Comparison of ENCODE assay signal across 26 cellular contexts in the genomic region with DNA sequence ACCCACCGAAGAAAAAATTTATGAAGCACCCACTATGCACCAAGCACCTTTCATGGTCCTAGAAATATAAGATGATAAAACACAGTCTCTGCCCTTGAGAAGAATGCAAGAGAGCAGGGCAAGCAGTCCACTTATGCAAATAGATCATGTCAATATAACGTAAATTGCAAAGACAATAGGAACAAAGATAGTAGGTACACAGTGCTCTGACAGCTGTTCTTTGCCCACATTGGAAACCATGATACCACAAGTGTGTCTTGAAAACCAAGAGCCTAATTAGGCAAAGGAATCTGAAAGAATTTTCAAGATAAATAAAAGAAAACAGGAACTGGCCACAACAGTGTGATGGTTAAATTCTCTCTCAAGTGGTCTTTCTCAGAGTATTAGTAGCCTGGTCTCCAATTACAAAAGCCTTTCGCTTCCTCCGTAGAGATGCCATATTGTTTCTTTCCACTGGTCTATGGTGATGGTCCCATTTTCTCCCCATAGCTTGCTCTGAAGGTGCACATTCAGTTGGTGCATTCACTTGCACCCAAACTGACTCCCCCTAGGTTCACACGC.
"Had no signal": no experiment of that assay in that cellular context is flagged by ENCODE, and none has a peak within 500 bp of the region (broad histone marks: within the 10 kb centered on the region; RNA-seq: fewer than 3 reads in every experiment).

No MANE protein-coding gene starts in this region.

- H3K4me3 ChIP-seq: ovary, right lobe of liver, skin epidermis, testis, transverse colon had no signal

- H3K36me3 ChIP-seq: ovary, right lobe of liver, transverse colon had no signal

- DNase-seq: activated CD4-positive, alpha-beta T cell treated with anti-CD3 and anti-CD28 coated beads, Interleukin-2, amount 10 ng/mL, durations not matched to agents 7 days and 5 days; activated CD4-positive, CD25-positive, alpha-beta regulatory T cell treated with anti-CD3 and anti-CD28 coated beads, Interleukin-2, amount 50 U/mL, for 72 hours; activated CD8-positive, alpha-beta T cell treated with anti-CD3 and anti-CD28 coated beads for 36 hours; activated gamma-delta T cell treated with Interleukin-2 at 50 U/mL for 16 hours; activated naive CD4-positive, alpha-beta T cell treated with anti-CD3 and anti-CD28 coated beads, Interleukin-2, amount 50 U/mL, for 16 hours; activated T-cell treated with anti-CD3 and anti-CD28 coated beads, Interleukin-2, amount 50 U/mL, for 4 hours; amniotic stem cell; caudate nucleus; cortex of kidney; effector memory CD8-positive, alpha-beta T cell; head of caudate nucleus; hippocampal formation; left cardiac atrium; mammary epithelial cell; naive B cell; nephron progenitor cell; ovary; right lobe of liver; stimulated activated CD4-positive, alpha-beta T cell treated with anti-CD3 and anti-CD28 coated beads, Interleukin-12 subunit alpha, Interleukin-12 subunit beta, amount 100 ng/mL, for 4 hours; stimulated activated CD4-positive, alpha-beta T cell treated with anti-CD3 and anti-CD28 coated beads, Interleukin-4, amount 100 ng/mL, for 1 hour; stimulated activated naive CD8-positive, alpha-beta T cell treated with anti-CD3 and anti-CD28 coated beads, Interleukin-15, Interleukin-2, amounts not matched to agents 100 U/mL and 50 U/mL, for 24 hours; T1000; testis; transverse colon had no signal

- H3K4me1 ChIP-seq: right lobe of liver, testis, transverse colon had no signal

- H3K27me3 ChIP-seq: ovary, right lobe of liver, testis, transverse colon had no signal

- ATAC-seq: activated CD8-positive, alpha-beta T cell treated with anti-CD3 and anti-CD28 coated beads for 36 hours; activated T-cell treated with anti-CD3 and anti-CD28 coated beads, Interleukin-2, amount 50 U/mL, for 4 hours; activated T-helper 17 cell treated with anti-CD3 and anti-CD28 coated beads, Interleukin-2, amount 50 U/mL, for 72 hours; effector memory CD8-positive, alpha-beta T cell; left cardiac atrium; right lobe of liver; stimulated activated naive CD8-positive, alpha-beta T cell treated with anti-CD3 and anti-CD28 coated beads, Interleukin-15, Interleukin-2, amounts not matched to agents 100 U/mL and 50 U/mL, for 24 hours had no signal

- H3K27ac ChIP-seq: ovary, right lobe of liver, skin epidermis, testis, transverse colon had no signal

- H3K9me3 ChIP-seq: ovary, right lobe of liver, testis, transverse colon had no signal
